ENCODE assay signal across 19 cellular contexts in the genomic region with DNA sequence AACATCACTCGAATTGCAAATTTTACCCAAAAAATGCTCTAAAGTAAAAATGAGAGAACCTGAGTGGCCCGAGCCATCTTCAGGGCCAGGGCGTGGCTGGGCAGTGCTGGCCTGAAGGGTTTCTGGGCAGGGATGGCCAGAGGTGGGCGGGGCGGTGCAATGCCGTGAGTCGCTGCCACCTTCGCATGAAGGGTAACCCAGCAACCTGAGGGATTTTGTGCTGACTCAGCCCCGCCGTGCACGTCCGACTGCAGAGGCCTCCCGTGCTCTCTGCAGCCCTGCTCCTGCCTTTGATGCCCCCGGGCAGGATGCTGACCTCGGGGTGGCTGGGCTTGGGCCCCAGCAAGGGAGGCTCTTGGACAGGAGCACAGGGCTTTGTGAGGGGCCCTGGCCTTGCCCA.
DNase-seq lines count a peak whose midpoint lies in the region; ATAC-seq and FAIRE-seq lines count a peak whose summit lies in the region.
"Had no signal": no experiment of that assay in that cellular context is flagged by ENCODE, and none has a peak within 500 bp of the region (broad histone marks: within the 10 kb centered on the region; RNA-seq: fewer than 3 reads in every experiment).

No MANE protein-coding gene starts in this region.

- H3K9ac ChIP-seq in stomach smooth muscle (ENCODE audit: low read length in 2 of 2): no peak overlapping the region

- FAIRE-seq in GM19239 (lab: Jason Lieb, UNC): no peak
- FAIRE-seq: GM12892, TTC549 had no signal

- no peaks in the 10 kb centered on the region for H3K36me3 ChIP-seq in stomach smooth muscle (ENCODE audit: control insufficient read depth in 2 of 2, insufficient read depth in 2 of 2, low read length in 2 of 2)
- H3K36me3 ChIP-seq: HAP-1 had no signal

- H3K4me1 ChIP-seq in stomach smooth muscle (ENCODE audit: control insufficient read depth, insufficient read depth, low read length): peaks cover 83% of the 10 kb centered on the region
- H3K4me1 ChIP-seq: HAP-1 had no signal

- ATAC-seq in Right ventricle myocardium superior (ENCODE audit: poor library complexity) (peak; percentile 3), Right ventricle myocardium inferior (no peak), GM19035 (IDR thresholded peaks at IDR 0.05; ENCODE audit: unreplicated experiment) (no peak)

- peak overlapping the region; percentile 24 for H3K27ac ChIP-seq in stomach smooth muscle (ENCODE audit: low read length)

- peaks cover 2 to 3% of the 10 kb centered on the region in 2 donors for H3K27me3 ChIP-seq in stomach smooth muscle (ENCODE audit: control insufficient read depth in 1 of 2, insufficient read depth in 2 of 2, low read length in 2 of 2)

- DNase-seq in Right ventricle myocardium superior (no peak), Right ventricle myocardium inferior (ENCODE audit: missing footprints) (no peak), NCI-H226 (peak; percentile 55), glomerular visceral epithelial cell (ENCODE audit: extremely low spot score) (peak; percentile 22), GM19239 (ENCODE audit: insufficient read length, low spot score) (no peak), head of caudate nucleus (no peak)
- DNase-seq: activated CD4-positive, alpha-beta T cell treated with anti-CD3 and anti-CD28 coated beads, Interleukin-2, amount 10 ng/mL, durations not matched to agents 24 days and 14 days; activated naive CD4-positive, alpha-beta T cell treated with anti-CD3 and anti-CD28 coated beads, Interleukin-2, amount 10 ng/mL, durations not matched to agents 7 days and 5 days; GF-D8; NCI-H1417; nephron progenitor cell; retina; stimulated activated CD4-positive, alpha-beta T cell treated with anti-CD3 and anti-CD28 coated beads, Interleukin-1b, Interleukin-23, amount 100 ng/mL, for 48 hours; substantia nigra had no signal

- intact Hi-C loops in Right ventricle myocardium superior (cut with DNase I) (no loop called here), Right ventricle myocardium inferior (cut with DNase I) (no loop called here), head of caudate nucleus (cut with DNase I) (no loop called here)

- H3K9me3 ChIP-seq in stomach smooth muscle (ENCODE audit: control insufficient read depth in 2 of 2, low read length in 2 of 2): no peaks in the 10 kb centered on the region
- H3K9me3 ChIP-seq: HAP-1 had no signal

- no peak overlapping the region for H3K4me3 ChIP-seq in stomach smooth muscle (ENCODE audit: low read length in 2 of 2)
- H3K4me3 ChIP-seq: HAP-1 had no signal

Comparison
In these comparisons a context has a peak if more than half of its experiments do, and no peak if none do; other contexts are left out.
1. DNase-seq: peak in NCI-H226 (single experiment) and glomerular visceral epithelial cell (single experiment); none in Right ventricle myocardium superior (single experiment), Right ventricle myocardium inferior (single experiment), GM19239 (single experiment) and head of caudate nucleus (0 of 42).